In the genomic region with DNA sequence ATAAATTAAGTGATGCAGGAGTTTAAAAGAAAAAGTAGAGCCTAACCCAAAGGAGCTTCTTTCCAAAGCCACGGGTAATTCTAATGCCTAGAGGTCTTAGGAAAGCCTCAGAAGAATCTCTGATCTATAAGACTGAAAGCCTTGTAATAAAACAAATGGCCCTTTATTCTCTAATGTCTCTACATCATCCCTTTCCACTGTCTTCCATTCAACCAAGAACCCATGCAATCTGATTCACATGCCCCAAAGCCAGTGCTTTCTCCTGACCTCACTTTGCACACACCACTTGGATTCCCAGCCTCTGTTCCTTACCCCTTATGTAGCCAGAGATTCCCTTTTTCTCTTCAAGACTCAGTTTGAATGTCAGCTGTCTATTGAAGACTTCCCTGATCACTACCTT, we compare ENCODE assay signal across 7 cellular contexts.
"Had no signal": no experiment of that assay in that cellular context is flagged by ENCODE, and none has a peak within 500 bp of the region (broad histone marks: within the 10 kb centered on the region; RNA-seq: fewer than 3 reads in every experiment).

No MANE protein-coding gene starts in this region.

- DNase-seq: GM23248, GOT3, H7, HFFc6 had no signal

- H3K27me3 Mint-ChIP-seq: IgD-negative memory B cell had no signal

- H3K4me3 ChIP-seq: GM23248, HAP-1 had no signal

- H3K4me3 Mint-ChIP-seq: HFFc6, IgD-negative memory B cell had no signal

- H3K4me1 ChIP-seq: HAP-1 had no signal

- H2AFZ ChIP-seq: GM23248 had no signal

- H3K4me1 Mint-ChIP-seq: IgD-negative memory B cell had no signal

- H3K9me3 Mint-ChIP-seq: IgD-negative memory B cell had no signal

- H3K27ac ChIP-seq: GM23248, HL-60 had no signal

- H3K36me3 ChIP-seq: HAP-1 had no signal

- H3K9ac ChIP-seq: GM23248 had no signal

- H3K9me3 ChIP-seq: HAP-1 had no signal

- H3K36me3 Mint-ChIP-seq: IgD-negative memory B cell had no signal

- H3K27ac Mint-ChIP-seq: HFFc6, IgD-negative memory B cell had no signal
